9 cellular contexts compared by ENCODE assay signal in genomic region chr9:117407436-117408022, GRCh38.
"Had no signal": no experiment of that assay in that cellular context is flagged by ENCODE, and none has a peak within 500 bp of the region (broad histone marks: within the 10 kb centered on the region; RNA-seq: fewer than 3 reads in every experiment).

No MANE protein-coding gene starts in this region.

- H3K27ac ChIP-seq: body of pancreas, psoas muscle, spleen had no signal

- H3K4me3 ChIP-seq: body of pancreas, psoas muscle, spleen had no signal

- H3K36me3 ChIP-seq: spleen had no signal

- ATAC-seq: body of pancreas; natural killer cell treated with Interleukin-12 subunit alpha and Interleukin-12 subunit beta and Interleukin-15 and Interleukin-18, amount 100 ng/mL, for 72 hours; psoas muscle; sciatic nerve; stimulated activated naive B cell treated with anti-CD40 and anti-IgM and Interleukin-4, amounts not matched to agents 10 μg/mL and 1 μg/mL and 100 μg/mL, for 72 hours had no signal

- DNase-seq: activated naive CD4-positive, alpha-beta T cell treated with anti-CD3 and anti-CD28 coated beads, Interleukin-2, amount 50 U/mL, for 16 hours; body of pancreas; dermis blood vessel endothelial cell; psoas muscle; spleen; stimulated activated CD4-positive, alpha-beta T cell treated with anti-CD3 and anti-CD28 coated beads, Interleukin-2, amount 100 ng/mL, for 24 hours; stimulated activated naive B cell treated with anti-CD40 and anti-IgM and Interleukin-4, amounts not matched to agents 10 μg/mL and 1 μg/mL and 100 μg/mL, for 72 hours had no signal

- H3K9me3 ChIP-seq: body of pancreas, psoas muscle, spleen had no signal

- H3K27me3 ChIP-seq: body of pancreas had no signal

- H3K4me1 ChIP-seq: psoas muscle had no signal
